ENCODE assay signal across 8 cellular contexts in the genomic region with DNA sequence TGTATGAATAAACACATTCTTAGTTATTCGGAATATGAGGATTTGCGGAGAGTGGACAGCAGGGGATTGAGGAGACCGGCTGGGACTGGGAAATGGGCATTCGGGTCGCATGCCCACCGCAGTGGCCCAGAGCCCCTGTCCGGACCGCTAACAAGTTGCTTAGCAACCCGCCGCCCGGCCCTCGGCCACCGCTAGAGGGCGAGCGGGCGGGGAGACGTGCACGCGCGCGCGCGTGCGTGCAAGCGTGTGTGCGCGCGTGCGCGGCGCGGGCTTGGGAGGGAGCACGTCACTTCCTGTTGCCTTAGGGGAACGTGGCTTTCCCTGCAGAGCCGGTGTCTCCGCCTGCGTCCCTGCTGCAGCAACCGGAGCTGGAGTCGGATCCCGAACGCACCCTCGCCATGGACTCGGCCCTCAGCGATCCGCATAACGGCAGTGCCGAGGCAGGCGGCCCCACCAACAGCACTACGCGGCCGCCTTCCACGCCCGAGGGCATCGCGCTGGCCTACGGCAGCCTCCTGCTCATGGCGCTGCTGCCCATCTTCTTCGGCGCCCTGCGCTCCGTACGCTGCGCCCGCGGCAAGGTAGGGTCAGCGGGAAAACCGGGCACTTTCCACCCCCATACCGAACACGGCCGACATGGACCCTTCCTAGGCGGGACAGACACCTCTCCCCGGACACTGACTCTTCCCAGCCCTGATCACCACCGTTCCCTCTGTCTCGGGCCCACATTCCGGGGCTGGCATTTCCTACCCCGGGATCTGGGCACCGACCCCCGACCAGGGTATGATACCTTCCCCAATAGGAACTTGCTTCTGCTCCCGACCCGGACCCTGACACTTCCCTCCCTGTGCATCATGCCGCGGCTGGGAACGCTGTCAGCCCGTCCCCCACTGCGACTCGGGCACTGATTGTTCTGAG. TPM values are rescaled to one million over a fixed set of nuclear protein-coding genes. Genes with fewer than 3 reads are reported as not detected.
DNase-seq lines count a peak whose midpoint lies in the region; ATAC-seq and TF ChIP-seq lines count a peak whose summit lies in the region.

A gene with protein sequence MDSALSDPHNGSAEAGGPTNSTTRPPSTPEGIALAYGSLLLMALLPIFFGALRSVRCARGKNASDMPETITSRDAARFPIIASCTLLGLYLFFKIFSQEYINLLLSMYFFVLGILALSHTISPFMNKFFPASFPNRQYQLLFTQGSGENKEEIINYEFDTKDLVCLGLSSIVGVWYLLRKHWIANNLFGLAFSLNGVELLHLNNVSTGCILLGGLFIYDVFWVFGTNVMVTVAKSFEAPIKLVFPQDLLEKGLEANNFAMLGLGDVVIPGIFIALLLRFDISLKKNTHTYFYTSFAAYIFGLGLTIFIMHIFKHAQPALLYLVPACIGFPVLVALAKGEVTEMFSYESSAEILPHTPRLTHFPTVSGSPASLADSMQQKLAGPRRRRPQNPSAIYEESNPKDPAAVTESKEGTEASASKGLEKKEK (plus strand): TSS at position 289 of the 918 bp plus-strand sequence. CDS start 110 bp downstream, at position 399.

- intact Hi-C loops in right lobe of liver (cut with DNase I): no loop called here

- DNase-seq in C1 segment of cervical spinal cord (lab: John Stamatoyannopoulos, UW) (peak; percentile 29 to 94 (median 86)), GM19240 (ENCODE audit: insufficient read length, low spot score) (peak; percentile 80), NCI-H526 (lab: John Stamatoyannopoulos, UW) (peak; percentile 81 to 97), dermis microvascular lymphatic vessel endothelial cell (ENCODE audit: low read depth in 2 of 2) (peak; percentile 91 to 95), right lobe of liver (peak; percentile 92 to 94 (median 93))
- DNase-seq in activated CD4-positive, alpha-beta T cell treated with anti-CD3 and anti-CD28 coated beads, Interleukin-2, amount 50 U/mL, for 4 hours: peak; percentile 81 to 85
- DNase-seq in stimulated activated CD4-positive, alpha-beta T cell treated with anti-CD3 and anti-CD28 coated beads, Interleukin-4, amount 100 ng/mL, for 4 hours: peak; percentile 84

- H3K27me3 ChIP-seq in right lobe of liver: no peaks in the 10 kb centered on the region

- H3K4me3 ChIP-seq in right lobe of liver: peak within 1 kb of the TSS; percentile 87 to 99 (median 98)

- peak; percentile 93 to 99 (median 98) for TF ChIP-seq CTCF in right lobe of liver (IDR thresholded peaks at IDR 0.05)

- H3K27ac ChIP-seq in right lobe of liver: peak within 1 kb of the TSS; percentile 47 to 76 (median 65)

- no peaks in the 10 kb centered on the region for H3K36me3 ChIP-seq in right lobe of liver

- TF ChIP-seq POLR2A in right lobe of liver (IDR thresholded peaks at IDR 0.05): peak; percentile 81

- no peaks in the 10 kb centered on the region for H3K9me3 ChIP-seq in right lobe of liver

- ATAC-seq in HG03460 (IDR thresholded peaks at IDR 0.05; ENCODE audit: unreplicated experiment) (peak; percentile 87), right lobe of liver (peak; percentile 92 to 98 (median 95))

- H3K4me1 ChIP-seq in right lobe of liver: peaks cover 0 to 30% (median 7%) of the 10 kb centered on the region in 4 donors

- 1% methylated on average over 20 of the region's 86 CpGs for WGBS in right lobe of liver (ENCODE audit: insufficient coverage, low coverage, low lambda C conversion rate, missing lambda C conversion rate)

RNA-seq across cellular contexts. Expression of the gene that starts here (rescaled TPM):
- total RNA-seq in dermis microvascular lymphatic vessel endothelial cell (31.1 and 56.0 TPM in 2 replicates), right lobe of liver (100 to 1,000 TPM in 5 of 6 experiments, 10 to 100 TPM in 1; 78.1 to 141 (median 114) TPM)

Comparison
In these comparisons a context has a peak if more than half of its experiments do, and no peak if none do; other contexts are left out.
1. Peak in every context shown above with its lines: DNase-seq, ATAC-seq, H3K4me3 ChIP-seq and H3K27ac ChIP-seq.